ENCODE assay signal across 8 cellular contexts in the genomic region with DNA sequence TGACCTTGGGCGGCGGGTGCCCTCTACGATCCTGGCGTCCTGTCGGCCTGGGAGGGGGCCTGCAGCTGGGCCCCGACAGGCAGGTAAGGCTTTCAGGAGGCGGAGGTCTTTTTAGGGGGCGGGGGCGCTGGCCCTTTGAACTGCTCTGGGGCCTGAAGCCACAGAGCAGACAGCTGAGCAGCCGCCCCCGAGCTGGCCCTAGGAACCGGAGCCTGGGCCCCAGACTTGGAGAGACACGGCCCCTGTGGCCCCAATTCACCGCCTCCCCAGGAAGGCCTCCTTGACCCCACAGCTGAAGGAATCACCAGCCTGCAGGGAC. TPM values are rescaled to one million over a fixed set of nuclear protein-coding genes. Genes with fewer than 3 reads are reported as not detected.
DNase-seq lines count a peak whose midpoint lies in the region; ATAC-seq and TF ChIP-seq lines count a peak whose summit lies in the region.

No MANE protein-coding gene starts in this region.

- no peak for TF ChIP-seq CTCF in BJ (IDR thresholded peaks at IDR 0.05; ENCODE audit: insufficient read depth, low read depth, low read length)
- no peak for TF ChIP-seq CTCF in nephron (IDR thresholded peaks at IDR 0.05; ENCODE audit: unreplicated experiment in 3 of 3)

- no peaks in the 10 kb centered on the region for H3K36me3 ChIP-seq in BJ (ENCODE audit: control insufficient read depth, insufficient read depth, low read length)
- peaks cover 24% of the 10 kb centered on the region for H3K36me3 ChIP-seq in KOPT-K1 (ENCODE audit: insufficient read depth, low read length)
- no peaks in the 10 kb centered on the region for H3K36me3 ChIP-seq in effector memory CD4-positive, alpha-beta T cell (ENCODE audit: control insufficient read depth, insufficient read depth, low read length)

- DNase-seq in BJ (ENCODE audit: low read depth) (no peak), NCI-H1417 treated with DMSO at 0.1 percent for 48 hours (lab: John Stamatoyannopoulos, UW) (no peak), cerebellum (ENCODE audit: low spot score) (no peak)
- DNase-seq in effector memory CD4-positive, alpha-beta T cell: no peak
- DNase-seq in stimulated activated CD4-positive, alpha-beta T cell treated with anti-CD3 and anti-CD28 coated beads, Interleukin-4, amount 100 ng/mL, for 24 hours: no peak

- peak overlapping the region; percentile 86 to 95 (median 91) for H3K4me3 Mint-ChIP-seq in nephron

- POLR2A ChIA-PET in BJ (lab: Charles Lee): no interaction called here

- H3K4me3 ChIP-seq in BJ (ENCODE audit: low read depth, low read length): peak overlapping the region; percentile 59
- peak overlapping the region; percentile 79 for H3K4me3 ChIP-seq in effector memory CD4-positive, alpha-beta T cell (ENCODE audit: insufficient read depth, low read depth, low read length, poor library complexity, severe bottlenecking)

- H3K9me3 ChIP-seq in KOPT-K1 (ENCODE audit: insufficient read depth, low read length, poor library complexity, severe bottlenecking): no peaks in the 10 kb centered on the region
- H3K9me3 ChIP-seq in effector memory CD4-positive, alpha-beta T cell (ENCODE audit: control insufficient read depth, low read length): no peaks in the 10 kb centered on the region

- H3K9me3 Mint-ChIP-seq in nephron: no peaks in the 10 kb centered on the region

- H3K4me1 Mint-ChIP-seq in nephron: peaks cover 35% of the 10 kb centered on the region

- H3K27ac ChIP-seq in KOPT-K1 (ENCODE audit: low read depth, low read length, poor library complexity, severe bottlenecking): peak overlapping the region; percentile 88
- peak overlapping the region; percentile 89 for H3K27ac ChIP-seq in effector memory CD4-positive, alpha-beta T cell (ENCODE audit: insufficient read depth, low read length, poor library complexity, severe bottlenecking)

- peak overlapping the region; percentile 68 to 90 (median 86) for H3K27ac Mint-ChIP-seq in nephron

- H3K27me3 ChIP-seq in BJ (ENCODE audit: control insufficient read depth, insufficient read depth, low read length): no peaks in the 10 kb centered on the region
- no peaks in the 10 kb centered on the region for H3K27me3 ChIP-seq in effector memory CD4-positive, alpha-beta T cell (replicated peaks; ENCODE audit: control insufficient read depth, insufficient read depth, low read length, poor library complexity, severe bottlenecking)

- CTCF ChIA-PET in BJ (lab: Yijun Ruan, JAX): interaction anchor here (0.5 to 1.8 kb wide), 5 partner anchors 11 to 65 kb away, joined by 3 to 9 read pairs (median 4); a partner anchor contains a TSS

- peaks cover 3% of the 10 kb centered on the region for H3K27me3 Mint-ChIP-seq in nephron (ENCODE audit: low read depth)

- peaks cover 42% of the 10 kb centered on the region for H3K4me1 ChIP-seq in effector memory CD4-positive, alpha-beta T cell (ENCODE audit: control insufficient read depth, insufficient read depth, low read length, poor library complexity, severe bottlenecking)

- no peaks in the 10 kb centered on the region for H3K36me3 Mint-ChIP-seq in nephron (ENCODE audit: low read depth)

- ATAC-seq in GM19467 (IDR thresholded peaks at IDR 0.05; ENCODE audit: unreplicated experiment): no peak

RNA-seq across cellular contexts. Expression of a gene that starts 0.5 kb away (rescaled TPM):
- 28.9 and 32.6 TPM in 2 replicates for polyA plus RNA-seq in BJ (2011; rRNA removed)
- 27.8 and 31.8 TPM in 2 replicates for polyA minus RNA-seq in BJ (2011; rRNA and poly(A)+ RNA removed)
- 49.4 TPM for total RNA-seq in cerebellum

RNA-seq across cellular contexts. Expression of a gene that starts 23.8 kb away (rescaled TPM):
- polyA plus RNA-seq in BJ (2011; rRNA removed): 20.5 and 24.2 TPM in 2 replicates
- 11.9 and 12.4 TPM in 2 replicates for polyA minus RNA-seq in BJ (2011; rRNA and poly(A)+ RNA removed)
- total RNA-seq in cerebellum: 8.2 TPM
